In genomic region chr2:181273986-181274385, GRCh38 we compare ENCODE assay signal across 1 cellular context.
TF ChIP-seq lines count a peak whose summit lies in the region.

No MANE protein-coding gene starts in this region.

TF ChIP-seq in GM23338, 12 proteins besides CTCF, POLR2A, EP300 and RAD21 (continued from another document):
- no peak for TF ChIP-seq REST (IDR thresholded peaks at IDR 0.05; ENCODE audit: unreplicated experiment)
- no peak for TF ChIP-seq POLR2AphosphoS5 (IDR thresholded peaks at IDR 0.05; ENCODE audit: low read depth)
- no peak for TF ChIP-seq STAT1 (IDR thresholded peaks at IDR 0.05; ENCODE audit: unreplicated experiment)
- no peak for TF ChIP-seq NANOG (IDR thresholded peaks at IDR 0.05; ENCODE audit: borderline replicate concordance)
TF ChIP-seq in GM23338: peak in this region for 0.
